Comparison of ENCODE assay signal across 1 cellular context in the genomic region with DNA sequence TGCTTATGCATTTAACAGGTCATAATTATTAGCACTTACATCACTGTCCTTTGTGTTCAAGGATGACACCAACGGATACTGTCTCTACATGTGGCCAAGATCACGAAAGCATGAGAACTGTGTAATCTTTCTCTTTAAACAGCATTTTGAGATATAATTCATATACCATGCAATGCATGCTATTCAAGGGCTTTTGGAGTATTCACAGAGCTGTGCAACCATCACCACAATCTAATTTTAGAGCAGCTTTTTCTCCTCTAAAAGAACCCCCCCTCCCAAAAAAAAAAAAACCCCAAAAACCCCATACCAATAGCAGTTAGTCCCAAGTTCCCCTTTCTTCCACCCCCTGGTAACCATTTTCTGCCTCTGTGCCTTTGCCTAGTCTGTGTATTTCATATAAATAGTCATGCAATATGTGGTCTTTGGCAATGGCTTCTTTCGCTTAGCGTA.
TF ChIP-seq lines count a peak whose summit lies in the region.

No MANE protein-coding gene starts in this region.

TF ChIP-seq in GM23338, 12 proteins besides CTCF, POLR2A, EP300 and RAD21 (continued from another document):
- TF ChIP-seq, protein P1, sequence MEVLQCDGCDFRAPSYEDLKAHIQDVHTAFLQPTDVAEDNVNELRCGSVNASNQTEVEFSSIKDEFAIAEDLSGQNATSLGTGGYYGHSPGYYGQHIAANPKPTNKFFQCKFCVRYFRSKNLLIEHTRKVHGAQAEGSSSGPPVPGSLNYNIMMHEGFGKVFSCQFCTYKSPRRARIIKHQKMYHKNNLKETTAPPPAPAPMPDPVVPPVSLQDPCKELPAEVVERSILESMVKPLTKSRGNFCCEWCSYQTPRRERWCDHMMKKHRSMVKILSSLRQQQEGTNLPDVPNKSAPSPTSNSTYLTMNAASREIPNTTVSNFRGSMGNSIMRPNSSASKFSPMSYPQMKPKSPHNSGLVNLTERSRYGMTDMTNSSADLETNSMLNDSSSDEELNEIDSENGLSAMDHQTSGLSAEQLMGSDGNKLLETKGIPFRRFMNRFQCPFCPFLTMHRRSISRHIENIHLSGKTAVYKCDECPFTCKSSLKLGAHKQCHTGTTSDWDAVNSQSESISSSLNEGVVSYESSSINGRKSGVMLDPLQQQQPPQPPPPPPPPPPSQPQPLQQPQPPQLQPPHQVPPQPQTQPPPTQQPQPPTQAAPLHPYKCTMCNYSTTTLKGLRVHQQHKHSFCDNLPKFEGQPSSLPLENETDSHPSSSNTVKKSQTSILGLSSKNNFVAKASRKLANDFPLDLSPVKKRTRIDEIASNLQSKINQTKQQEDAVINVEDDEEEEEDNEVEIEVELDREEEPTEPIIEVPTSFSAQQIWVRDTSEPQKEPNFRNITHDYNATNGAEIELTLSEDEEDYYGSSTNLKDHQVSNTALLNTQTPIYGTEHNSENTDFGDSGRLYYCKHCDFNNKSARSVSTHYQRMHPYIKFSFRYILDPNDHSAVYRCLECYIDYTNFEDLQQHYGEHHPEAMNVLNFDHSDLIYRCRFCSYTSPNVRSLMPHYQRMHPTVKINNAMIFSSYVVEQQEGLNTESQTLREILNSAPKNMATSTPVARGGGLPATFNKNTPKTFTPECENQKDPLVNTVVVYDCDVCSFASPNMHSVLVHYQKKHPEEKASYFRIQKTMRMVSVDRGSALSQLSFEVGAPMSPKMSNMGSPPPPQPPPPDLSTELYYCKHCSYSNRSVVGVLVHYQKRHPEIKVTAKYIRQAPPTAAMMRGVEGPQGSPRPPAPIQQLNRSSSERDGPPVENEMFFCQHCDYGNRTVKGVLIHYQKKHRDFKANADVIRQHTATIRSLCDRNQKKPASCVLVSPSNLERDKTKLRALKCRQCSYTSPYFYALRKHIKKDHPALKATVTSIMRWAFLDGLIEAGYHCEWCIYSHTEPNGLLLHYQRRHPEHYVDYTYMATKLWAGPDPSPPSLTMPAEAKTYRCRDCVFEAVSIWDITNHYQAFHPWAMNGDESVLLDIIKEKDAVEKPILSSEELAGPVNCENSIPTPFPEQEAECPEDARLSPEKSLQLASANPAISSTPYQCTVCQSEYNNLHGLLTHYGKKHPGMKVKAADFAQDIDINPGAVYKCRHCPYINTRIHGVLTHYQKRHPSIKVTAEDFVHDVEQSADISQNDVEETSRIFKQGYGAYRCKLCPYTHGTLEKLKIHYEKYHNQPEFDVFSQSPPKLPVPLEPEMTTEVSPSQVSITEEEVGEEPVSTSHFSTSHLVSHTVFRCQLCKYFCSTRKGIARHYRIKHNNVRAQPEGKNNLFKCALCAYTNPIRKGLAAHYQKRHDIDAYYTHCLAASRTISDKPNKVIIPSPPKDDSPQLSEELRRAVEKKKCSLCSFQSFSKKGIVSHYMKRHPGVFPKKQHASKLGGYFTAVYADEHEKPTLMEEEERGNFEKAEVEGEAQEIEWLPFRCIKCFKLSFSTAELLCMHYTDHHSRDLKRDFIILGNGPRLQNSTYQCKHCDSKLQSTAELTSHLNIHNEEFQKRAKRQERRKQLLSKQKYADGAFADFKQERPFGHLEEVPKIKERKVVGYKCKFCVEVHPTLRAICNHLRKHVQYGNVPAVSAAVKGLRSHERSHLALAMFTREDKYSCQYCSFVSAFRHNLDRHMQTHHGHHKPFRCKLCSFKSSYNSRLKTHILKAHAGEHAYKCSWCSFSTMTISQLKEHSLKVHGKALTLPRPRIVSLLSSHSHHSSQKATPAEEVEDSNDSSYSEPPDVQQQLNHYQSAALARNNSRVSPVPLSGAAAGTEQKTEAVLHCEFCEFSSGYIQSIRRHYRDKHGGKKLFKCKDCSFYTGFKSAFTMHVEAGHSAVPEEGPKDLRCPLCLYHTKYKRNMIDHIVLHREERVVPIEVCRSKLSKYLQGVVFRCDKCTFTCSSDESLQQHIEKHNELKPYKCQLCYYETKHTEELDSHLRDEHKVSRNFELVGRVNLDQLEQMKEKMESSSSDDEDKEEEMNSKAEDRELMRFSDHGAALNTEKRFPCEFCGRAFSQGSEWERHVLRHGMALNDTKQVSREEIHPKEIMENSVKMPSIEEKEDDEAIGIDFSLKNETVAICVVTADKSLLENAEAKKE (CRISPR knock-in tag; IDR thresholded peaks at IDR 0.05), result no peak
- TF ChIP-seq EZH2phosphoT487 (IDR thresholded peaks at IDR 0.05; ENCODE audit: unreplicated experiment) (no peak), JUNB (IDR thresholded peaks at IDR 0.05; ENCODE audit: unreplicated experiment) (no peak), NANOG (IDR thresholded peaks at IDR 0.05; ENCODE audit: borderline replicate concordance) (no peak), POLR2AphosphoS5 (IDR thresholded peaks at IDR 0.05; ENCODE audit: low read depth) (no peak), EZH2 (IDR thresholded peaks at IDR 0.05; ENCODE audit: low read depth, unreplicated experiment) (no peak), CREB1 (CRISPR knock-in tag; IDR thresholded peaks at IDR 0.05; ENCODE audit: low read depth) (no peak)
- TF ChIP-seq, protein P2, sequence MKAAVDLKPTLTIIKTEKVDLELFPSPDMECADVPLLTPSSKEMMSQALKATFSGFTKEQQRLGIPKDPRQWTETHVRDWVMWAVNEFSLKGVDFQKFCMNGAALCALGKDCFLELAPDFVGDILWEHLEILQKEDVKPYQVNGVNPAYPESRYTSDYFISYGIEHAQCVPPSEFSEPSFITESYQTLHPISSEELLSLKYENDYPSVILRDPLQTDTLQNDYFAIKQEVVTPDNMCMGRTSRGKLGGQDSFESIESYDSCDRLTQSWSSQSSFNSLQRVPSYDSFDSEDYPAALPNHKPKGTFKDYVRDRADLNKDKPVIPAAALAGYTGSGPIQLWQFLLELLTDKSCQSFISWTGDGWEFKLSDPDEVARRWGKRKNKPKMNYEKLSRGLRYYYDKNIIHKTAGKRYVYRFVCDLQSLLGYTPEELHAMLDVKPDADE (IDR thresholded peaks at IDR 0.05), result no peak
- TF ChIP-seq, protein P3, sequence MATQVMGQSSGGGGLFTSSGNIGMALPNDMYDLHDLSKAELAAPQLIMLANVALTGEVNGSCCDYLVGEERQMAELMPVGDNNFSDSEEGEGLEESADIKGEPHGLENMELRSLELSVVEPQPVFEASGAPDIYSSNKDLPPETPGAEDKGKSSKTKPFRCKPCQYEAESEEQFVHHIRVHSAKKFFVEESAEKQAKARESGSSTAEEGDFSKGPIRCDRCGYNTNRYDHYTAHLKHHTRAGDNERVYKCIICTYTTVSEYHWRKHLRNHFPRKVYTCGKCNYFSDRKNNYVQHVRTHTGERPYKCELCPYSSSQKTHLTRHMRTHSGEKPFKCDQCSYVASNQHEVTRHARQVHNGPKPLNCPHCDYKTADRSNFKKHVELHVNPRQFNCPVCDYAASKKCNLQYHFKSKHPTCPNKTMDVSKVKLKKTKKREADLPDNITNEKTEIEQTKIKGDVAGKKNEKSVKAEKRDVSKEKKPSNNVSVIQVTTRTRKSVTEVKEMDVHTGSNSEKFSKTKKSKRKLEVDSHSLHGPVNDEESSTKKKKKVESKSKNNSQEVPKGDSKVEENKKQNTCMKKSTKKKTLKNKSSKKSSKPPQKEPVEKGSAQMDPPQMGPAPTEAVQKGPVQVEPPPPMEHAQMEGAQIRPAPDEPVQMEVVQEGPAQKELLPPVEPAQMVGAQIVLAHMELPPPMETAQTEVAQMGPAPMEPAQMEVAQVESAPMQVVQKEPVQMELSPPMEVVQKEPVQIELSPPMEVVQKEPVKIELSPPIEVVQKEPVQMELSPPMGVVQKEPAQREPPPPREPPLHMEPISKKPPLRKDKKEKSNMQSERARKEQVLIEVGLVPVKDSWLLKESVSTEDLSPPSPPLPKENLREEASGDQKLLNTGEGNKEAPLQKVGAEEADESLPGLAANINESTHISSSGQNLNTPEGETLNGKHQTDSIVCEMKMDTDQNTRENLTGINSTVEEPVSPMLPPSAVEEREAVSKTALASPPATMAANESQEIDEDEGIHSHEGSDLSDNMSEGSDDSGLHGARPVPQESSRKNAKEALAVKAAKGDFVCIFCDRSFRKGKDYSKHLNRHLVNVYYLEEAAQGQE (IDR thresholded peaks at IDR 0.05; ENCODE audit: unreplicated experiment), result no peak
